16 cellular contexts compared by ENCODE assay signal in genomic region chr3:134085034-134085775, GRCh38. TPM values are rescaled to one million over a fixed set of nuclear protein-coding genes. Genes with fewer than 3 reads are reported as not detected.
"Had no signal": no experiment of that assay in that cellular context is flagged by ENCODE, and none has a peak within 500 bp of the region (broad histone marks: within the 10 kb centered on the region; RNA-seq: fewer than 3 reads in every experiment).

No MANE protein-coding gene starts in this region.

- H3K4me1 ChIP-seq: heart left ventricle, left lung, pancreas, testis had no signal

- FAIRE-seq: colon, frontal cortex, pancreas had no signal

- H3K27ac ChIP-seq: heart left ventricle, left lung, pancreas, testis, VCaP had no signal

- H3K4me3 ChIP-seq: heart left ventricle, left lung, pancreas, testis had no signal

- H3K9me3 ChIP-seq: pancreas, testis had no signal

- H3K4me3 Mint-ChIP-seq: activated CD8-positive, alpha-beta T cell treated with anti-CD3 and anti-CD28 coated beads for 36 hours; activated naive CD4-positive, alpha-beta T cell treated with anti-CD3 and anti-CD28 coated beads for 36 hours; stimulated activated naive CD8-positive, alpha-beta T cell treated with anti-CD3 and anti-CD28 coated beads, Interleukin-15, amount 100 ng/mL, for 72 hours had no signal

- H3K36me3 ChIP-seq: heart left ventricle, left lung, pancreas had no signal

- H3K27me3 Mint-ChIP-seq: activated CD8-positive, alpha-beta T cell treated with anti-CD3 and anti-CD28 coated beads for 36 hours; stimulated activated naive CD8-positive, alpha-beta T cell treated with anti-CD3 and anti-CD28 coated beads, Interleukin-15, amount 100 ng/mL, for 72 hours had no signal

- ATAC-seq: activated CD8-positive, alpha-beta T cell treated with anti-CD3 and anti-CD28 coated beads for 36 hours; heart left ventricle; left lung; pancreas had no signal

- H3K27me3 ChIP-seq: heart left ventricle, left lung, pancreas, testis had no signal

- H3K4me1 Mint-ChIP-seq: stimulated activated naive CD8-positive, alpha-beta T cell treated with anti-CD3 and anti-CD28 coated beads, Interleukin-15, amount 100 ng/mL, for 72 hours had no signal

- H3K27ac Mint-ChIP-seq: activated CD8-positive, alpha-beta T cell treated with anti-CD3 and anti-CD28 coated beads for 36 hours; activated naive CD4-positive, alpha-beta T cell treated with anti-CD3 and anti-CD28 coated beads for 36 hours; stimulated activated naive CD8-positive, alpha-beta T cell treated with anti-CD3 and anti-CD28 coated beads, Interleukin-15, amount 100 ng/mL, for 72 hours had no signal

- DNase-seq: activated CD8-positive, alpha-beta memory T cell treated with anti-CD3 and anti-CD28 coated beads, Interleukin-2, amount 50 U/mL, for 4 hours; activated CD8-positive, alpha-beta T cell treated with anti-CD3 and anti-CD28 coated beads for 36 hours; activated naive CD4-positive, alpha-beta T cell treated with anti-CD3 and anti-CD28 coated beads for 36 hours; effector CD8-positive, alpha-beta T cell; heart left ventricle; left lung; pancreas; stimulated activated CD4-positive, alpha-beta T cell treated with anti-CD3 and anti-CD28 coated beads, Interleukin-15, amount 100 ng/mL, for 24 hours; stimulated activated CD4-positive, alpha-beta T cell treated with anti-CD3 and anti-CD28 coated beads, Interleukin-4, amount 100 ng/mL, for 4 hours; stimulated activated naive CD8-positive, alpha-beta T cell treated with anti-CD3 and anti-CD28 coated beads, Interleukin-15, amount 100 ng/mL, for 72 hours; T1000; testis had no signal

RNA-seq across cellular contexts. Expression of gene SLCO2A1, which starts 55.5 kb away (rescaled TPM):
- total RNA-seq: activated CD8-positive, alpha-beta T cell treated with anti-CD3 and anti-CD28 coated beads for 36 hours; activated naive CD4-positive, alpha-beta T cell treated with anti-CD3 and anti-CD28 coated beads for 36 hours had no signal
- polyA plus RNA-seq: neural cell had no signal
